ENCODE assay signal across 1 cellular context in genomic region chr12:132730353-132730752, GRCh38.
TF ChIP-seq lines count a peak whose summit lies in the region.

No MANE protein-coding gene starts in this region.

TF ChIP-seq in HCT116, 20 proteins besides CTCF, POLR2A, EP300 and RAD21 (continued from another document):
- no peak for TF ChIP-seq REST (IDR thresholded peaks at IDR 0.05; ENCODE audit: low read depth)
- TF ChIP-seq SRF (IDR thresholded peaks at IDR 0.05; ENCODE audit: low read depth) = no peak
- no peak for TF ChIP-seq ELF1 (IDR thresholded peaks at IDR 0.05; ENCODE audit: borderline replicate concordance, low read depth)
- TF ChIP-seq FOSL1 (IDR thresholded peaks at IDR 0.05; ENCODE audit: low read depth) = no peak
- TF ChIP-seq YY1 (IDR thresholded peaks at IDR 0.05; ENCODE audit: extremely low read depth, insufficient replicate concordance, low read depth, low read length) = no peak
- no peak for TF ChIP-seq SP1 (IDR thresholded peaks at IDR 0.05; ENCODE audit: low read depth)
- TF ChIP-seq ZBTB33 (IDR thresholded peaks at IDR 0.05; ENCODE audit: extremely low read depth, insufficient replicate concordance, low read length) = no peak
- TF ChIP-seq EZH2 (IDR thresholded peaks at IDR 0.05) = no peak
- TF ChIP-seq MAX (IDR thresholded peaks at IDR 0.05) = no peak
- TF ChIP-seq ZNF274 (IDR thresholded peaks at IDR 0.05; ENCODE audit: low read depth, low read length) = no peak
- TF ChIP-seq ZFX (IDR thresholded peaks at IDR 0.05) = no peak
- no peak for TF ChIP-seq EZH2phosphoT487 (IDR thresholded peaks at IDR 0.05; ENCODE audit: borderline replicate concordance)
- no peak for TF ChIP-seq EGR1 (IDR thresholded peaks at IDR 0.05; ENCODE audit: low read depth)
- no peak for TF ChIP-seq SIN3A (IDR thresholded peaks at IDR 0.05; ENCODE audit: low read depth)
